26 cellular contexts compared by ENCODE assay signal in the genomic region with DNA sequence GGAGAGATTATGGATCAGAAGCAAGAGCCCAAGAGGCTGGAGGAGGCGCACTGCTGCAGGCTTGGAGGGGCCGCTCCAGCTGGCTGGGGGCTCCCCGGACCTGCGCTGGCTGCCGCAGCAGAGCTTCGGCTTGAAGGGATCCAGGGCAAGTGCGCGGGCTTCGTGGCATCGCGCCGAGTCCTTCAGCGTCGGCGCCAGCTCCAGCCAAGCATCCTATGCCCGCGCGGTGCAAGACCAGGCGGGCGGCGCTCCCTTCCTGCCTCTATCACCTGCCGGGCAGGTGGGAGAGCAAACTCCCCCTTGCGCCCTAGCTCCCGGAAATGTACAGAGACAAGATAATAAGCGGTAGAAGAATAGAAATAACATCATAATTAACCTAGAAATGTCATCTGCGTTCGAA. TPM values are rescaled to one million over a fixed set of nuclear protein-coding genes. Genes with fewer than 3 reads are reported as not detected.
DNase-seq lines count a peak whose midpoint lies in the region; ATAC-seq, FAIRE-seq and TF ChIP-seq lines count a peak whose summit lies in the region.
"Had no signal": no experiment of that assay in that cellular context is flagged by ENCODE, and none has a peak within 500 bp of the region (broad histone marks: within the 10 kb centered on the region; RNA-seq: fewer than 3 reads in every experiment).

No MANE protein-coding gene starts in this region.

- no peak for TF ChIP-seq EP300 in A549 (IDR thresholded peaks at IDR 0.05)

- no peaks in the 10 kb centered on the region for H3K36me3 Mint-ChIP-seq in Calu3 (ENCODE audit: insufficient read depth, unreplicated experiment)
- H3K36me3 Mint-ChIP-seq in astrocyte (ENCODE audit: low read depth, unreplicated experiment): no peaks in the 10 kb centered on the region

- ATAC-seq in A549 (no peak), HG03097 (IDR thresholded peaks at IDR 0.05; ENCODE audit: low FRiP score, unreplicated experiment) (no peak), HG03521 (IDR thresholded peaks at IDR 0.05; ENCODE audit: unreplicated experiment) (no peak)
- ATAC-seq: heart left ventricle; stimulated activated naive CD8-positive, alpha-beta T cell treated with anti-CD3 and anti-CD28 coated beads, Interleukin-15, Interleukin-2, amounts not matched to agents 100 U/mL and 50 U/mL, for 24 hours had no signal

- no peak for TF ChIP-seq RAD21 in A549 (conservative IDR thresholded peaks at IDR 0.05 in 1 of 2, IDR thresholded peaks at IDR 0.05 in 1 of 2)

- H3K4me1 Mint-ChIP-seq in Calu3 (ENCODE audit: low read depth, unreplicated experiment) (no peaks in the 10 kb centered on the region), astrocyte (ENCODE audit: low read depth, unreplicated experiment) (peaks cover 16% of the 10 kb centered on the region)
- H3K4me1 Mint-ChIP-seq: activated B cell treated with CpG ODN at 0.5 μM for 24 hours; activated CD4-positive, alpha-beta memory T cell treated with anti-CD3 and anti-CD28 coated beads, Interleukin-2, amount 10 ng/mL, durations not matched to agents 7 days and 5 days had no signal

- CTCF ChIA-PET in A549 (lab: Yijun Ruan, JAX): interaction anchor here (1.2 kb wide), 1 partner anchor 15 kb away, joined by 3 read pairs; no protein-coding TSS in a partner anchor
- CTCF ChIA-PET in Calu3 (lab: Charles Lee): no interaction called here

- H3K9me3 ChIP-seq in A549 (no peaks in the 10 kb centered on the region), astrocyte (ENCODE audit: insufficient read depth, low read depth, low read length) (no peaks in the 10 kb centered on the region)
- H3K9me3 ChIP-seq: heart left ventricle, sigmoid colon had no signal

- H3K9ac ChIP-seq in astrocyte (ENCODE audit: low read length): no peak overlapping the region

- WGBS in A549 (ENCODE audit: missing lambda C conversion rate): 34% methylated on average over 16 of the region's 27 CpGs

- H3K4me3 ChIP-seq in A549 (no peak overlapping the region), astrocyte (ENCODE audit: insufficient read depth, low read depth, low read length) (no peak overlapping the region)
- H3K4me3 ChIP-seq: heart left ventricle, sigmoid colon had no signal

- H3K27ac Mint-ChIP-seq in Calu3 (ENCODE audit: unreplicated experiment): no peak overlapping the region
- H3K27ac Mint-ChIP-seq in astrocyte (ENCODE audit: unreplicated experiment): no peak overlapping the region
- H3K27ac Mint-ChIP-seq: activated B cell treated with CpG ODN at 0.5 μM for 24 hours; activated CD4-positive, alpha-beta memory T cell treated with anti-CD3 and anti-CD28 coated beads, Interleukin-2, amount 10 ng/mL, durations not matched to agents 7 days and 5 days had no signal

- no peak overlapping the region for H3K4me3 Mint-ChIP-seq in Calu3 (ENCODE audit: low read depth, unreplicated experiment)
- no peak overlapping the region for H3K4me3 Mint-ChIP-seq in astrocyte (ENCODE audit: unreplicated experiment)
- H3K4me3 Mint-ChIP-seq: activated B cell treated with CpG ODN at 0.5 μM for 24 hours; activated CD4-positive, alpha-beta memory T cell treated with anti-CD3 and anti-CD28 coated beads, Interleukin-2, amount 10 ng/mL, durations not matched to agents 7 days and 5 days had no signal

- H3K4me1 ChIP-seq in A549 (no peaks in the 10 kb centered on the region), astrocyte (ENCODE audit: insufficient read depth, low read length) (no peaks in the 10 kb centered on the region)
- H3K4me1 ChIP-seq: sigmoid colon had no signal

- POLR2A ChIA-PET in A549 (lab: Yijun Ruan, JAX): no interaction called here

- H2AFZ ChIP-seq in astrocyte (ENCODE audit: low read depth, low read length): no peak overlapping the region

- no TSS peak for BruUV-seq in Calu3 (replicated peaks; lab: Mats Ljungman, UMichigan)

- no peak for DNase-seq in A549 (ENCODE audit: low read depth in 1 of 2, low spot score in 1 of 2)
- peak; percentile 3 for DNase-seq in Calu3
- DNase-seq in NCI-H2227 (lab: John Stamatoyannopoulos, UW; ENCODE audit: unreplicated experiment): peak; percentile 26
- DNase-seq in astrocyte (ENCODE audit: low read depth): no peak
- DNase-seq in HuH-7.5 (ENCODE audit: low spot score): no peak
- DNase-seq in activated CD4-positive, alpha-beta T cell treated with anti-CD3 and anti-CD28 coated beads for 4 hours: no peak
- DNase-seq: activated B cell treated with CpG ODN at 0.5 μM for 24 hours; activated CD4-positive, alpha-beta memory T cell treated with anti-CD3 and anti-CD28 coated beads, Interleukin-2, amount 10 ng/mL, durations not matched to agents 7 days and 5 days; activated effector memory CD4-positive, alpha-beta T cell treated with anti-CD3 and anti-CD28 coated beads, Interleukin-2, amount 50 U/mL, for 16 hours; activated T-cell treated with anti-CD3 and anti-CD28 coated beads for 4 hours; effector CD4-positive, alpha-beta T cell; erythroblast; GOT3; heart left ventricle; Kasumi-1; NCI-H524 treated with DMSO at 0.1 percent for 48 hours; sigmoid colon; stimulated activated naive CD8-positive, alpha-beta T cell treated with anti-CD3 and anti-CD28 coated beads, Interleukin-15, Interleukin-2, amounts not matched to agents 100 U/mL and 50 U/mL, for 24 hours; SW 1271 had no signal

- H3K4me2 ChIP-seq in A549: peak overlapping the region; percentile 32; the same call in 2 of the 3 replicates
- H3K4me2 ChIP-seq in astrocyte (ENCODE audit: low read length): peak overlapping the region; percentile 14

- H3K27me3 ChIP-seq in astrocyte (ENCODE audit: insufficient read depth, low read length): peaks cover 31% of the 10 kb centered on the region

- H4K20me1 ChIP-seq in astrocyte (ENCODE audit: insufficient read depth, low read length): no peaks in the 10 kb centered on the region

- H3K27ac ChIP-seq in A549: no peak overlapping the region
- H3K27ac ChIP-seq in astrocyte (ENCODE audit: low read depth, low read length): no peak overlapping the region
- H3K27ac ChIP-seq: C4-2B, heart left ventricle, sigmoid colon had no signal

- intact Hi-C loops in Calu3 (cut with micrococcal nuclease; ENCODE audit: unreplicated experiment): no loop called here

- no peaks in the 10 kb centered on the region for H3K36me3 ChIP-seq in astrocyte (ENCODE audit: insufficient read depth, low read length)
- H3K36me3 ChIP-seq: heart left ventricle, sigmoid colon had no signal

- no peaks in the 10 kb centered on the region for H3K79me2 ChIP-seq in astrocyte (ENCODE audit: insufficient read depth, low read length)

- H3K9me3 Mint-ChIP-seq in Calu3 (ENCODE audit: low read depth, unreplicated experiment) (no peaks in the 10 kb centered on the region), astrocyte (ENCODE audit: unreplicated experiment) (no peaks in the 10 kb centered on the region)
- H3K9me3 Mint-ChIP-seq: activated B cell treated with CpG ODN at 0.5 μM for 24 hours; activated CD4-positive, alpha-beta memory T cell treated with anti-CD3 and anti-CD28 coated beads, Interleukin-2, amount 10 ng/mL, durations not matched to agents 7 days and 5 days had no signal

- FAIRE-seq in A549 (lab: Jason Lieb, UNC) (no peak), astrocyte (lab: Jason Lieb, UNC) (no peak)

- TF ChIP-seq POLR2A in A549 (IDR thresholded peaks at IDR 0.05; ENCODE audit: low read length): no peak

- peaks cover 54% of the 10 kb centered on the region for H3K27me3 Mint-ChIP-seq in Calu3 (ENCODE audit: unreplicated experiment)
- H3K27me3 Mint-ChIP-seq in astrocyte (ENCODE audit: low read depth, unreplicated experiment): peaks cover 7% of the 10 kb centered on the region

- TF ChIP-seq CTCF in A549 (IDR thresholded peaks at IDR 0.05): no peak
- no peak for TF ChIP-seq CTCF in Calu3 (IDR thresholded peaks at IDR 0.05; ENCODE audit: unreplicated experiment)
- no peak for TF ChIP-seq CTCF in astrocyte (IDR thresholded peaks at IDR 0.05; ENCODE audit: insufficient read depth, low read depth, low read length)

TF ChIP-seq in A549, 52 proteins besides CTCF, POLR2A, EP300 and RAD21 (continues in another document):
- TF ChIP-seq EHF (CRISPR knock-in tag; IDR thresholded peaks at IDR 0.05) (no peak), CEBPB (IDR thresholded peaks at IDR 0.05) (no peak), SREBF2 (IDR thresholded peaks at IDR 0.05) (no peak), MYC (IDR thresholded peaks at IDR 0.05; ENCODE audit: borderline replicate concordance, low read length) (no peak), NPAS2 (CRISPR knock-in tag; IDR thresholded peaks at IDR 0.05; ENCODE audit: borderline replicate concordance) (no peak), E2F6 (IDR thresholded peaks at IDR 0.05; ENCODE audit: borderline replicate concordance, low read depth) (no peak)
- TF ChIP-seq, protein P1, sequence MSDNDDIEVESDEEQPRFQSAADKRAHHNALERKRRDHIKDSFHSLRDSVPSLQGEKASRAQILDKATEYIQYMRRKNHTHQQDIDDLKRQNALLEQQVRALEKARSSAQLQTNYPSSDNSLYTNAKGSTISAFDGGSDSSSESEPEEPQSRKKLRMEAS (IDR thresholded peaks at IDR 0.05): no peak

RNA-seq across cellular contexts. Expression of gene UCP1, which starts 10.5 kb away (rescaled TPM):
- polyA plus RNA-seq in A549 (2011; rRNA removed) (0.13 TPM in 1 of 2 replicates, not detected in the other), A549 (2017; fragmentation: RNase III; extraction: RNeasy Plus Mini Kit Qiagen cat#74134 plus additional on column Dnase treatment) (not detected in 3 replicates)
- polyA plus RNA-seq in A549 (2012; cell fraction: cytosol; rRNA removed): 0.03 TPM in 1 of 2 replicates, not detected in the other
- polyA plus RNA-seq in A549 (2012; cell fraction: nucleus; rRNA removed): 0.07 TPM in 1 of 2 replicates, not detected in the other
- polyA minus RNA-seq in A549 (2011; rRNA and poly(A)+ RNA removed): not detected in 2 replicates
- total RNA-seq in Calu3 (2022) (not detected in 2 replicates), astrocyte (0.34 and 0.46 TPM in 2 replicates)
- total RNA-seq: activated B cell treated with CpG ODN at 0.5 μM for 24 hours; activated CD4-positive, alpha-beta memory T cell treated with anti-CD3 and anti-CD28 coated beads, Interleukin-2, amount 10 ng/mL, durations not matched to agents 7 days and 5 days; fibroblast of villous mesenchyme; heart left ventricle; OCI-LY7; posterior vena cava; sigmoid colon had no signal
- polyA plus RNA-seq: AG04450, sigmoid colon had no signal

RNA-seq across cellular contexts. Expression of gene ELMOD2, which starts 55.3 kb away (rescaled TPM):
- 24.3 and 36.6 TPM in 2 replicates for polyA plus RNA-seq in A549 (2011; rRNA removed)
- polyA plus RNA-seq in A549 (2012; cell fraction: cytosol; rRNA removed): 1.9 and 2.1 TPM in 2 replicates
- polyA plus RNA-seq in A549 (2012; cell fraction: nucleus; rRNA removed): 2.0 and 3.4 TPM in 2 replicates
- 10.6 to 12.9 TPM (median 11.8 TPM) in 3 replicates for polyA plus RNA-seq in A549 (2017; fragmentation: RNase III; extraction: RNeasy Plus Mini Kit Qiagen cat#74134 plus additional on column Dnase treatment)
- 6.7 and 8.7 TPM in 2 replicates for polyA minus RNA-seq in A549 (2011; rRNA and poly(A)+ RNA removed)
- total RNA-seq in Calu3 (2022): 19.6 and 22.5 TPM in 2 replicates
- 32.8 and 35.2 TPM in 2 replicates for total RNA-seq in astrocyte

Comparison
In these comparisons a context has a peak if more than half of its experiments do, and no peak if none do; other contexts are left out.
1. DNase-seq: peak in Calu3 (single experiment) and NCI-H2227 (single experiment); none in A549 (0 of 2), astrocyte (single experiment), HuH-7.5 (single experiment) and activated CD4-positive, alpha-beta T cell treated with anti-CD3 and anti-CD28 coated beads for 4 hours (0 of 2).